12 cellular contexts compared by ENCODE assay signal in genomic region chr1:206000641-206001339, GRCh38. TPM values are rescaled to one million over a fixed set of nuclear protein-coding genes. Genes with fewer than 3 reads are reported as not detected.
DNase-seq lines count a peak whose midpoint lies in the region; ATAC-seq and TF ChIP-seq lines count a peak whose summit lies in the region.
"Had no signal": no experiment of that assay in that cellular context is flagged by ENCODE, and none has a peak within 500 bp of the region (broad histone marks: within the 10 kb centered on the region; RNA-seq: fewer than 3 reads in every experiment).

No MANE protein-coding gene starts in this region.

- H3K4me3 ChIP-seq in stomach: no peak overlapping the region
- H3K4me3 ChIP-seq: body of pancreas had no signal

- peaks cover 21% of the 10 kb centered on the region for H3K4me1 Mint-ChIP-seq in activated T-cell treated with anti-CD3 and anti-CD28 coated beads, Interleukin-2, amount 50 U/mL, for 4 hours (ENCODE audit: low read depth)

- no peaks in the 10 kb centered on the region for H3K36me3 Mint-ChIP-seq in activated T-cell treated with anti-CD3 and anti-CD28 coated beads, Interleukin-2, amount 50 U/mL, for 4 hours (ENCODE audit: insufficient read depth)

- no peak for TF ChIP-seq EP300 in stomach (IDR thresholded peaks at IDR 0.05)

- H3K4me1 ChIP-seq in stomach: peaks cover 32 to 52% (median 41%) of the 10 kb centered on the region in 4 donors
- H3K4me1 ChIP-seq: uterus had no signal

- peak overlapping the region in 3 of 5 donors; percentile 9 to 44 (median 18) for H3K27ac ChIP-seq in stomach
- H3K27ac ChIP-seq: body of pancreas had no signal

- intact Hi-C loops in stomach (cut with DNase I; ENCODE audit: low total_unique reads): no loop called here

- H3K27me3 ChIP-seq in stomach: no peaks in the 10 kb centered on the region
- H3K27me3 ChIP-seq: body of pancreas, uterus had no signal

- peak; percentile 53 for DNase-seq in activated CD8-positive, alpha-beta memory T cell treated with anti-CD3 and anti-CD28 coated beads for 24 hours
- DNase-seq in activated CD8-positive, alpha-beta memory T cell treated with anti-CD3 and anti-CD28 coated beads, Interleukin-2, amount 50 U/mL, for 4 hours: no peak
- no peak for DNase-seq in activated T-cell treated with anti-CD3 and anti-CD28 coated beads, Interleukin-2, amount 50 U/mL, for 4 hours
- DNase-seq in islet precursor cell: peak; percentile 63
- no peak for DNase-seq in stomach
- no peak for DNase-seq in NCI-H1436 (lab: John Stamatoyannopoulos, UW)
- no peak for DNase-seq in superior temporal gyrus (ENCODE audit: extremely low spot score)
- DNase-seq in NCI-H1694 (lab: John Stamatoyannopoulos, UW): no peak
- DNase-seq: NK-92 treated with Interleukin-12 subunit alpha and Interleukin-12 subunit beta, amount 100 ng/mL, for 24 hours had no signal

- WGBS in stomach, 5 donors: 75 to 88% (median 81%) methylated on average over 8 of the region's 8 CpGs

- no peak for TF ChIP-seq CTCF in stomach (IDR thresholded peaks at IDR 0.05)

- H3K9me3 ChIP-seq in stomach: no peaks in the 10 kb centered on the region
- H3K9me3 ChIP-seq: body of pancreas, uterus had no signal

- no peak for TF ChIP-seq POLR2A in stomach (IDR thresholded peaks at IDR 0.05)

- ATAC-seq in activated T-cell treated with anti-CD3 and anti-CD28 coated beads, Interleukin-2, amount 50 U/mL, for 4 hours: peak; percentile 31 to 70
- ATAC-seq: body of pancreas had no signal

- no peak overlapping the region for H3K4me3 Mint-ChIP-seq in activated T-cell treated with anti-CD3 and anti-CD28 coated beads, Interleukin-2, amount 50 U/mL, for 4 hours

- H3K36me3 ChIP-seq in stomach: no peaks in the 10 kb centered on the region
- H3K36me3 ChIP-seq: uterus had no signal

- peaks cover 8% of the 10 kb centered on the region for H3K27me3 Mint-ChIP-seq in activated T-cell treated with anti-CD3 and anti-CD28 coated beads, Interleukin-2, amount 50 U/mL, for 4 hours (ENCODE audit: low read depth)

- H3K9me3 Mint-ChIP-seq in activated T-cell treated with anti-CD3 and anti-CD28 coated beads, Interleukin-2, amount 50 U/mL, for 4 hours: no peaks in the 10 kb centered on the region

RNA-seq across cellular contexts. Expression of gene RAB7B, which starts 2.4 kb away (rescaled TPM):
- total RNA-seq in activated T-cell treated with anti-CD3 and anti-CD28 coated beads, Interleukin-2, amount 50 U/mL, for 4 hours: under 1 TPM in 2 of 3 donors, not detected in 1; 0.05 to 0.24 TPM
- total RNA-seq in stomach: 10 to 100 TPM in 1 of 5 donors, 1 to 10 TPM in 2, under 1 TPM in 1, not detected in 1; 0.89 to 14.0 (median 4.6) TPM
- polyA plus RNA-seq in stomach: 1 to 10 TPM; 3.4 to 8.2 (median 6.2) TPM
- total RNA-seq: glomerular endothelial cell had no signal

RNA-seq across cellular contexts. Expression of gene CTSE, which starts 22.9 kb away (rescaled TPM):
- total RNA-seq in activated T-cell treated with anti-CD3 and anti-CD28 coated beads, Interleukin-2, amount 50 U/mL, for 4 hours: under 1 TPM in 1 of 3 donors, not detected in 2; 0.32 TPM
- 100 to 1,000 TPM in 3 of 5 donors, 10 to 100 TPM in 1, 1 to 10 TPM in 1; 6.7 to 966 (median 142) TPM for total RNA-seq in stomach
- 100 to 1,000 TPM in 2 of 3 donors, 10 to 100 TPM in 1; 40.2 to 361 (median 133) TPM for polyA plus RNA-seq in stomach
- total RNA-seq: glomerular endothelial cell had no signal

RNA-seq across cellular contexts. Expression of gene RHEX, which starts 52.2 kb away (rescaled TPM):
- total RNA-seq in activated T-cell treated with anti-CD3 and anti-CD28 coated beads, Interleukin-2, amount 50 U/mL, for 4 hours: not detected
- 1 to 10 TPM in 1 of 5 donors, under 1 TPM in 2, not detected in 2; 0.87 to 3.1 (median 0.89) TPM for total RNA-seq in stomach
- 10 to 100 TPM in 1 of 3 donors, 1 to 10 TPM in 1, under 1 TPM in 1; 0.83 to 10.5 (median 2.4) TPM for polyA plus RNA-seq in stomach
- total RNA-seq: glomerular endothelial cell had no signal

RNA-seq across cellular contexts. Expression of gene SLC26A9, which starts 57.5 kb away (rescaled TPM):
- not detected for total RNA-seq in activated T-cell treated with anti-CD3 and anti-CD28 coated beads, Interleukin-2, amount 50 U/mL, for 4 hours
- total RNA-seq in stomach: 10 to 100 TPM in 4 of 5 donors, not detected in 1; 30.0 to 63.0 (median 36.4) TPM
- polyA plus RNA-seq in stomach: 10 to 100 TPM in 1 of 3 donors, 1 to 10 TPM in 2; 7.9 to 13.3 (median 9.2) TPM
- total RNA-seq: uterus had no signal

Comparison
In these comparisons a context has a peak if more than half of its experiments do, and no peak if none do; other contexts are left out.
1. DNase-seq: peak in activated CD8-positive, alpha-beta memory T cell treated with anti-CD3 and anti-CD28 coated beads for 24 hours (single experiment) and islet precursor cell (single experiment); none in activated CD8-positive, alpha-beta memory T cell treated with anti-CD3 and anti-CD28 coated beads, Interleukin-2, amount 50 U/mL, for 4 hours (single experiment), activated T-cell treated with anti-CD3 and anti-CD28 coated beads, Interleukin-2, amount 50 U/mL, for 4 hours (single experiment), stomach (single experiment), NCI-H1436 (single experiment), superior temporal gyrus (single experiment) and NCI-H1694 (single experiment).
2. RNA of gene CTSE, which starts 22.9 kb away (total RNA-seq): 6.7 to 966 TPM in stomach; 0.32 TPM in activated T-cell treated with anti-CD3 and anti-CD28 coated beads, Interleukin-2, amount 50 U/mL, for 4 hours; every median in the first group is over 4 times any median in the second.